8 cellular contexts compared by ENCODE assay signal in the genomic region with DNA sequence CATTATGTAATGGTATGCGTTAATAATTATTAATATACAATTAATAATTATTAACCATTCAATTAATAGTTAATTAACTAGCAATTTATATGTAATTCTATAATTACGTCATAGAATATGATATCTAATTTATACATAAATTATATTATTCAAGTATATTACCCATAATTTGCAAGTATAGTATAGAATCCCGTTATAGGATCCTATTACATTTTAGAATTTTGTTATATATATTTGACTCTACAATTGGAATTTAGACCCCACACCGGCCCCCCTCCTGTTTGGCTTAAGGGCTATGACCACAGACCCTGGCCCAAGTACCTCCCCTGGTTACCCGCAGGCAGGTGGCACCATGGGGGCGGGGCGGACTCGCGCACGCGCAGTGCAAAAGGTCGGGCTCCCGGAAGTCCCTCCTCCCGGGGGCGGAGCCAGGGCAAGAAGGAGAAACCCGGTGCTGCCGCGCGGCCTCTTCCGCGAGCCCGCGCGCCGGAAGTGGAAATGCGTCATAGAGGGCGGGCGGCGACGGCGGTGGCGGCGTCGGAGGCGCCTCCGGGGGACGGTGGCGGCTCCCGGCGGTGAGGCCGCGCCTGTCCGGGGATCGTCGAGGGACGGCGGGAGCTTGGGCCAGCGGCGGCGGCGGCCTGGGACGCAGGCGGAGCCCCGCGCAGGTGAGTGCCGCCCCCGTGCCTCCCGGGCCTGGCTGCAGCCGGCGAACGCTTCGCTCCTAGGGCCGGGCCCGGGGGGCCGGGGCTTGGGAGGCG. TPM values are rescaled to one million over a fixed set of nuclear protein-coding genes. Genes with fewer than 3 reads are reported as not detected.
A peak's percentile ranks its signal among the peaks of the same experiment; 100 is the strongest.
DNase-seq lines count a peak whose midpoint lies in the region; ATAC-seq and TF ChIP-seq lines count a peak whose summit lies in the region.

Gene AKAP17A (plus strand): TSS at position 503 of the 761 bp plus-strand sequence. CDS start 1,859 bp downstream, outside the sequence.

- no peaks in the 10 kb centered on the region for H3K9me2 ChIP-seq in SU-DHL-6 (replicated peaks; ENCODE audit: insufficient read depth, low read length)

- no peak for TF ChIP-seq EP300 in ovary (IDR thresholded peaks at IDR 0.05)

- peaks cover 15% of the 10 kb centered on the region for H3K36me3 Mint-ChIP-seq in activated naive CD8-positive, alpha-beta T cell treated with anti-CD3 and anti-CD28 coated beads, Interleukin-2, amount 10 ng/mL, durations not matched to agents 7 days and 5 days

- peak within 1 kb of the TSS; percentile 97 for H3K4me3 Mint-ChIP-seq in activated naive CD8-positive, alpha-beta T cell treated with anti-CD3 and anti-CD28 coated beads, Interleukin-2, amount 10 ng/mL, durations not matched to agents 7 days and 5 days

- no peaks in the 10 kb centered on the region for H3K27me3 ChIP-seq in SU-DHL-6 (ENCODE audit: low read length)
- no peaks in the 10 kb centered on the region for H3K27me3 ChIP-seq in ovary
- no peaks in the 10 kb centered on the region for H3K27me3 ChIP-seq in thyroid gland

- no peaks in the 10 kb centered on the region for H3K36me3 ChIP-seq in SU-DHL-6 (ENCODE audit: low read length)
- peaks cover 3% of the 10 kb centered on the region for H3K36me3 ChIP-seq in ovary
- peaks cover 28% of the 10 kb centered on the region in 2 donors for H3K36me3 ChIP-seq in thyroid gland

- WGBS in ovary, 3 donors: 2% methylated on average over 53 to 66 of the region's 66 CpGs
- WGBS in thyroid gland, 2 donors: 6 to 14% methylated on average over 6 to 17 of the region's 66 CpGs

- peaks cover 22% of the 10 kb centered on the region for H3K79me2 ChIP-seq in SU-DHL-6 (ENCODE audit: insufficient read depth, low read length)

- H3K4me3 ChIP-seq in GM12864 (ENCODE audit: low read depth, low read length): peak within 1 kb of the TSS; percentile 96
- peak within 1 kb of the TSS; percentile 76 for H3K4me3 ChIP-seq in SU-DHL-6 (ENCODE audit: insufficient read depth, low read length, poor library complexity, severe bottlenecking)
- peak within 1 kb of the TSS; percentile 72 for H3K4me3 ChIP-seq in ovary
- peak within 1 kb of the TSS; percentile 78 to 88 (median 87) for H3K4me3 ChIP-seq in thyroid gland (replicated peaks in 1 of 3)

- peaks cover 10% of the 10 kb centered on the region for H3K4me1 ChIP-seq in ovary (ENCODE audit: insufficient read depth)
- peaks cover 4 to 10% of the 10 kb centered on the region in 2 donors for H3K4me1 ChIP-seq in thyroid gland

- TF ChIP-seq CTCF in GM12864 (IDR thresholded peaks at IDR 0.05; ENCODE audit: low read depth, low read length, missing control alignments) (no peak), SU-DHL-6 (IDR thresholded peaks at IDR 0.05; ENCODE audit: insufficient read depth, low read length, poor library complexity, severe bottlenecking) (no peak), ovary (IDR thresholded peaks at IDR 0.05) (peak in 1 of 3 donors; percentile 33), thyroid gland (IDR thresholded peaks at IDR 0.05) (peak in 1 of 6 experiments; percentile 5)

- no peaks in the 10 kb centered on the region for H4K20me1 ChIP-seq in SU-DHL-6 (ENCODE audit: low read depth, low read length)

- H3K27ac Mint-ChIP-seq in activated naive CD8-positive, alpha-beta T cell treated with anti-CD3 and anti-CD28 coated beads, Interleukin-2, amount 10 ng/mL, durations not matched to agents 7 days and 5 days: peak within 1 kb of the TSS; percentile 94

- H3K9ac ChIP-seq in SU-DHL-6 (ENCODE audit: low read length): peak within 1 kb of the TSS; percentile 80

- H2AFZ ChIP-seq in SU-DHL-6 (ENCODE audit: low read depth, low read length, severe bottlenecking): no peak within 1 kb of the TSS

- H3F3A ChIP-seq in SU-DHL-6 (ENCODE audit: insufficient read depth): peaks cover 13% of the 10 kb centered on the region

- ATAC-seq in HG02759 (IDR thresholded peaks at IDR 0.05; ENCODE audit: unreplicated experiment) (peak; percentile 94), Right ventricle myocardium superior (ENCODE audit: poor library complexity) (peak; percentile 99)
- peak; percentile 86 for ATAC-seq in activated naive CD8-positive, alpha-beta T cell treated with anti-CD3 and anti-CD28 coated beads, Interleukin-2, amount 10 ng/mL, durations not matched to agents 7 days and 5 days (ENCODE audit: low read depth)

- no peaks in the 10 kb centered on the region for H3K27me3 Mint-ChIP-seq in activated naive CD8-positive, alpha-beta T cell treated with anti-CD3 and anti-CD28 coated beads, Interleukin-2, amount 10 ng/mL, durations not matched to agents 7 days and 5 days

- POLR2A ChIA-PET in activated naive CD8-positive, alpha-beta T cell treated with anti-CD3 and anti-CD28 coated beads, Interleukin-2, amount 10 ng/mL, durations not matched to agents 7 days and 5 days (lab: Charles Lee): no interaction called here

- H3K4me1 Mint-ChIP-seq in activated naive CD8-positive, alpha-beta T cell treated with anti-CD3 and anti-CD28 coated beads, Interleukin-2, amount 10 ng/mL, durations not matched to agents 7 days and 5 days: peaks cover 7% of the 10 kb centered on the region

- no peaks in the 10 kb centered on the region for H3K9me3 Mint-ChIP-seq in activated naive CD8-positive, alpha-beta T cell treated with anti-CD3 and anti-CD28 coated beads, Interleukin-2, amount 10 ng/mL, durations not matched to agents 7 days and 5 days

- H3K27ac ChIP-seq in SU-DHL-6 (ENCODE audit: low read depth, low read length) (0 out of 2 replicates have a peak within 1 kb of the TSS, but pooled peaks have one; percentile 15), ovary (peak within 1 kb of the TSS; percentile 72 to 86), thyroid gland (peak within 1 kb of the TSS; percentile 62 to 65 (median 62))

- peak; percentile 77 for DNase-seq in GM12864 (ENCODE audit: low read depth)
- DNase-seq in NCI-H1417 (lab: John Stamatoyannopoulos, UW): peak; percentile 93 to 99 (median 98)
- DNase-seq in activated naive CD8-positive, alpha-beta T cell treated with anti-CD3 and anti-CD28 coated beads, Interleukin-2, amount 10 ng/mL, durations not matched to agents 7 days and 5 days: peak; percentile 100
- peak; percentile 96 for DNase-seq in Right ventricle myocardium superior
- peak; percentile 95 to 99 (median 97) for DNase-seq in ovary
- peak; percentile 93 to 96 for DNase-seq in thyroid gland

- no peaks in the 10 kb centered on the region for H3K9me3 ChIP-seq in SU-DHL-6 (ENCODE audit: insufficient read depth, low read length)
- H3K9me3 ChIP-seq in ovary: no peaks in the 10 kb centered on the region
- H3K9me3 ChIP-seq in thyroid gland: no peaks in the 10 kb centered on the region

- H3K4me2 ChIP-seq in SU-DHL-6 (ENCODE audit: low read depth, low read length, poor library complexity, severe bottlenecking): peak within 1 kb of the TSS; percentile 69

- TF ChIP-seq POLR2A in ovary (IDR thresholded peaks at IDR 0.05) (peak; percentile 72), thyroid gland (IDR thresholded peaks at IDR 0.05) (peak in 1 of 2 donors; percentile 80)

- intact Hi-C loops in Right ventricle myocardium superior (cut with DNase I): no loop called here
- intact Hi-C loops in ovary (cut with DNase I): loop anchor here in 3 of 4 donors (5.0 to 10.0 kb wide), 3 partner anchors 136 to 1014 kb away; partner anchors contain the start of gene ASMTL (in 2 of the 3)
- intact Hi-C loops in thyroid gland (cut with DNase I): loop anchor here (10.0 kb wide), 1 partner anchor 196 kb away; the partner anchor contains the start of gene SLC25A6

RNA-seq across cellular contexts. Expression of gene AKAP17A, which starts in this region (rescaled TPM):
- total RNA-seq in activated naive CD8-positive, alpha-beta T cell treated with anti-CD3 and anti-CD28 coated beads, Interleukin-2, amount 10 ng/mL, durations not matched to agents 7 days and 5 days: 10 to 100 TPM; 87.8 to 88.1 TPM
- total RNA-seq in Right ventricle myocardium superior (12.4 TPM), ovary (10 to 100 TPM; 51.7 to 76.7 (median 63.3) TPM), thyroid gland (10 to 100 TPM; 56.7 to 82.6 (median 63.1) TPM)
- 10 to 100 TPM; 15.4 to 78.1 TPM for polyA plus RNA-seq in ovary

Comparison
In these comparisons a context has a peak if more than half of its experiments do, and no peak if none do; other contexts are left out.
1. Peak in every context shown above with its lines: DNase-seq, ATAC-seq, H3K4me3 ChIP-seq and H3K27ac ChIP-seq.
2. H3K27ac ChIP-seq: peak in every context shown above with its lines; median percentile 79 in ovary; 62 in thyroid gland; 15 in SU-DHL-6.